Comparison of ENCODE assay signal across 1 cellular context in the genomic region with DNA sequence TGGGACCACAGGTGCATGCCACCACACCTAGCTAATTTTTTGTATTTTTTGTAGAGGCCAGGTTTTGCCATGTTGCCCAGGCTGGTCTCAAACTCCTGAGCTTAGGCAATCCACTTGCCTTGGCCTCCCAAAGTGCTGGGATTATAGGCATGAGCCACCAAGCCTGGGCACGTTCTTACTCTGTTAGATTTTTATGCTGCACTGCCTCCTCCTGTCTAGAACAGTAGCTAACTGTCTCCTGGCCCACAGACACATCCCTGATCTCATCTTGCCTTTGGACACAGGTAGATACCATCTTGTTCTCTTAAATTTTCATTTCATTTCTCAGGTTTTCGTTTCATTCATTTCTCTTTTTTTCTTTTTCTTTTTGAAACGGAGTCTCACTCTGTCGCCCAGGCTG.
TF ChIP-seq lines count a peak whose summit lies in the region.

No MANE protein-coding gene starts in this region.

TF ChIP-seq in H1, 55 proteins besides CTCF, POLR2A, EP300 and RAD21:
- TF ChIP-seq, protein P1, sequence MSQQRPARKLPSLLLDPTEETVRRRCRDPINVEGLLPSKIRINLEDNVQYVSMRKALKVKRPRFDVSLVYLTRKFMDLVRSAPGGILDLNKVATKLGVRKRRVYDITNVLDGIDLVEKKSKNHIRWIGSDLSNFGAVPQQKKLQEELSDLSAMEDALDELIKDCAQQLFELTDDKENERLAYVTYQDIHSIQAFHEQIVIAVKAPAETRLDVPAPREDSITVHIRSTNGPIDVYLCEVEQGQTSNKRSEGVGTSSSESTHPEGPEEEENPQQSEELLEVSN (IDR thresholded peaks at IDR 0.05) = no peak
